Comparison of ENCODE assay signal across 1 cellular context in genomic region chr6:57046332-57047256, GRCh38.
TF ChIP-seq lines count a peak whose summit lies in the region.
"Not testable (repeated sequence)": the region's sequence is repeated elsewhere in the genome, so short reads cannot be mapped to it uniquely, and the experiment has no call there.

Gene KIAA1586, plus strand, starts transcription at chr6:57046693. Its CDS starts 63 bp downstream, at chr6:57046756.

TF ChIP-seq in HepG2, 621 proteins besides CTCF, POLR2A, EP300 and RAD21 (continued from another document and continues in another):
- peak; percentile 28 for TF ChIP-seq MED8 (CRISPR knock-in tag; IDR thresholded peaks at IDR 0.05; ENCODE audit: insufficient replicate concordance)
- peak; percentile 54 for TF ChIP-seq TBX2 (CRISPR knock-in tag; IDR thresholded peaks at IDR 0.05; ENCODE audit: borderline replicate concordance)
- TF ChIP-seq HOXA3 (CRISPR knock-in tag; IDR thresholded peaks at IDR 0.05), result peak; percentile 86
- TF ChIP-seq SOX6 (IDR thresholded peaks at IDR 0.05), result not testable (repeated sequence)
- peak; percentile 58 for TF ChIP-seq SOX6 (CRISPR knock-in tag; IDR thresholded peaks at IDR 0.05)
- TF ChIP-seq ZSCAN21 (CRISPR knock-in tag; IDR thresholded peaks at IDR 0.05; ENCODE audit: borderline replicate concordance), result peak; percentile 83
- peak; percentile 91 for TF ChIP-seq TAF1 (CRISPR knock-in tag; IDR thresholded peaks at IDR 0.05)
- peak; percentile 82; the same call in 1 of the 2 replicates for TF ChIP-seq ZNF160 (CRISPR knock-in tag; IDR thresholded peaks at IDR 0.05)
- peak; percentile 88; the same call in 1 of the 2 replicates for TF ChIP-seq ZFP90 (CRISPR knock-in tag; IDR thresholded peaks at IDR 0.05; ENCODE audit: borderline replicate concordance)
- TF ChIP-seq ZNF644 (CRISPR knock-in tag; IDR thresholded peaks at IDR 0.05; ENCODE audit: low read depth), result peak; percentile 44; the same call in 1 of the 2 replicates
- TF ChIP-seq ZSCAN9 (CRISPR knock-in tag; IDR thresholded peaks at IDR 0.05; ENCODE audit: borderline replicate concordance), result peak; percentile 55; the same call in 1 of the 2 replicates
- TF ChIP-seq ZNF687 (CRISPR knock-in tag; IDR thresholded peaks at IDR 0.05), result peak; percentile 95
- TF ChIP-seq ZSCAN12 (CRISPR knock-in tag; IDR thresholded peaks at IDR 0.05), result 0 out of 2 replicates have a peak, but pooled peaks have one; percentile 77
- TF ChIP-seq ZNF619 (CRISPR knock-in tag; IDR thresholded peaks at IDR 0.05), result 0 out of 2 replicates have a peak, but pooled peaks have one; percentile 54
- TF ChIP-seq BORCS8-MEF2B (CRISPR knock-in tag; IDR thresholded peaks at IDR 0.05), result peak; percentile 94
- peak; percentile 62; the same call in 1 of the 2 replicates for TF ChIP-seq FOXO1 (CRISPR knock-in tag; IDR thresholded peaks at IDR 0.05)
- TF ChIP-seq ZBTB42 (CRISPR knock-in tag; IDR thresholded peaks at IDR 0.05), result 0 out of 2 replicates have a peak, but pooled peaks have one; percentile 27
- TF ChIP-seq HDAC1 (CRISPR knock-in tag; IDR thresholded peaks at IDR 0.05), result peak; percentile 94
- TF ChIP-seq E2F1 (CRISPR knock-in tag; IDR thresholded peaks at IDR 0.05), result peak; percentile 96
- TF ChIP-seq MTERF4 (CRISPR knock-in tag; IDR thresholded peaks at IDR 0.05), result peak; percentile 86; the same call in 1 of the 2 replicates
- TF ChIP-seq SATB2 (CRISPR knock-in tag; IDR thresholded peaks at IDR 0.05), result peak; percentile 79; the same call in 1 of the 2 replicates
- 0 out of 2 replicates have a peak, but pooled peaks have one; percentile 69 for TF ChIP-seq ZNF253 (CRISPR knock-in tag; IDR thresholded peaks at IDR 0.05; ENCODE audit: borderline replicate concordance)
- TF ChIP-seq ZNF407 (CRISPR knock-in tag; IDR thresholded peaks at IDR 0.05; ENCODE audit: not compliant biosample characterization), result peak; percentile 68
- 0 out of 2 replicates have a peak, but pooled peaks have one; percentile 24 for TF ChIP-seq ZKSCAN8 (CRISPR knock-in tag; IDR thresholded peaks at IDR 0.05; ENCODE audit: borderline replicate concordance)
- TF ChIP-seq NFAT5 (CRISPR knock-in tag; IDR thresholded peaks at IDR 0.05), result peak; percentile 91; the same call in 1 of the 2 replicates
- peak; percentile 44; the same call in 1 of the 2 replicates for TF ChIP-seq SOX5 (CRISPR knock-in tag; IDR thresholded peaks at IDR 0.05; ENCODE audit: borderline replicate concordance)
- TF ChIP-seq UBTF (CRISPR knock-in tag; IDR thresholded peaks at IDR 0.05), result peak; percentile 95
- TF ChIP-seq MLX (CRISPR knock-in tag; IDR thresholded peaks at IDR 0.05), result 0 out of 2 replicates have a peak, but pooled peaks have one; percentile 28
